In genomic region chr17:57603978-57604377, GRCh38 we compare ENCODE assay signal across 8 cellular contexts.
DNase-seq lines count a peak whose midpoint lies in the region; ATAC-seq and TF ChIP-seq lines count a peak whose summit lies in the region.

No MANE protein-coding gene starts in this region.

- H2BK20ac ChIP-seq in IMR-90 (ENCODE audit: low read depth, low read length) = no peak overlapping the region

- ATAC-seq in GM18867 (IDR thresholded peaks at IDR 0.05; ENCODE audit: unreplicated experiment) (peak; percentile 69), IMR-90 (ENCODE audit: low read depth) (no peak), HG03139 (IDR thresholded peaks at IDR 0.05; ENCODE audit: unreplicated experiment) (no peak), GM18517 (IDR thresholded peaks at IDR 0.05; ENCODE audit: unreplicated experiment) (no peak)

- no peaks in the 10 kb centered on the region for H3K9me3 ChIP-seq in IMR-90 (ENCODE audit: control insufficient read depth, insufficient read depth, low read length)

- WGBS in IMR-90 (ENCODE audit: extremely low coverage in 2 of 2, insufficient read length in 1 of 2), 2 experiments = 80% methylated on average over 1 of the region's 5 CpGs; no CpG with 5 or more reads in 1 of the 2 experiments

- no peak overlapping the region for H3K14ac ChIP-seq in IMR-90 (replicated peaks; ENCODE audit: low read depth, low read length)

- H4K20me1 ChIP-seq in IMR-90 (ENCODE audit: insufficient read depth, low read length) = no peaks in the 10 kb centered on the region

- POLR2A ChIA-PET in IMR-90 (lab: Charles Lee; ENCODE audit: unreplicated experiment) = no interaction called here

- intact Hi-C loops in IMR-90 (cut with micrococcal nuclease) = no loop called here
- intact Hi-C loops in dendritic cell treated with granulocyte-macrophage colony-stimulating factor and Interleukin-4, amounts not matched to agents 40 ng/mL and 50 ng/mL, for 4 days (cut with micrococcal nuclease) = no loop called here

- no TSS peak for BruUV-seq in IMR-90 (replicated peaks; lab: Mats Ljungman, UMichigan)

- H3K4me1 Mint-ChIP-seq in dendritic cell treated with granulocyte-macrophage colony-stimulating factor and Interleukin-4, amounts not matched to agents 40 ng/mL and 50 ng/mL, for 4 days (ENCODE audit: low read depth) = peaks cover 63% of the 10 kb centered on the region
- H3K4me1 Mint-ChIP-seq in osteocyte (ENCODE audit: unreplicated experiment) = peaks cover 26% of the 10 kb centered on the region

- TF ChIP-seq RAD21 in IMR-90 (IDR thresholded peaks at IDR 0.05; ENCODE audit: low read length) = no peak

- H3K36me3 ChIP-seq in IMR-90 (ENCODE audit: control insufficient read depth, insufficient read depth, low read length) = no peaks in the 10 kb centered on the region

- DNase-seq in IMR-90 (no peak), osteocyte (ENCODE audit: extremely low spot score, unreplicated experiment) (no peak)
- peak; percentile 40 for DNase-seq in activated CD4-positive, CD25-positive, alpha-beta regulatory T cell treated with anti-CD3 and anti-CD28 coated beads, Interleukin-2, amount 50 U/mL, for 16 hours (ENCODE audit: low read depth, low spot score)
- peak; percentile 30 to 66 for DNase-seq in stimulated activated CD4-positive, alpha-beta T cell treated with anti-CD3 and anti-CD28 coated beads, Interleukin-4, amount 100 ng/mL, for 4 hours

- no peak for TF ChIP-seq POLR2A in IMR-90 (IDR thresholded peaks at IDR 0.05; ENCODE audit: low read depth, low read length)

- TF ChIP-seq CTCF in IMR-90 (conservative IDR thresholded peaks at IDR 0.05; ENCODE audit: low read depth, low read length) (no peak), osteocyte (IDR thresholded peaks at IDR 0.05) (no peak)

- H3K56ac ChIP-seq in IMR-90 (ENCODE audit: extremely low read depth, insufficient read depth, low read length) = no peak overlapping the region

- no peaks in the 10 kb centered on the region; a peak in 1 of 4 replicates for H3K79me1 ChIP-seq in IMR-90 (ENCODE audit: low read depth in 1 of 2, low read length in 2 of 2)

- H2BK5ac ChIP-seq in IMR-90 (ENCODE audit: low read depth, low read length, poor library complexity, severe bottlenecking) = no peak overlapping the region

- CTCF ChIA-PET in IMR-90 (lab: Yijun Ruan, JAX) = interaction anchor here (1.0 kb wide), 1 partner anchor 68 kb away, joined by 3 read pairs; no protein-coding TSS in a partner anchor

- no peak overlapping the region for H2BK15ac ChIP-seq in IMR-90 (ENCODE audit: low read depth, low read length)

- no peak overlapping the region for H2AK9ac ChIP-seq in IMR-90 (replicated peaks; ENCODE audit: low read depth, low read length, poor library complexity)

- no peak overlapping the region for H3K18ac ChIP-seq in IMR-90 (ENCODE audit: low read depth, low read length)

- H3K9ac ChIP-seq in IMR-90 (ENCODE audit: low read depth, low read length) = no peak overlapping the region

- peak overlapping the region; percentile 3; the same call in 1 of the 2 replicates for H2AK5ac ChIP-seq in IMR-90 (ENCODE audit: low read depth, low read length)

- no peaks in the 10 kb centered on the region for H3K9me3 Mint-ChIP-seq in dendritic cell treated with granulocyte-macrophage colony-stimulating factor and Interleukin-4, amounts not matched to agents 40 ng/mL and 50 ng/mL, for 4 days
- no peaks in the 10 kb centered on the region for H3K9me3 Mint-ChIP-seq in osteocyte (ENCODE audit: unreplicated experiment)

- H3K4me2 ChIP-seq in IMR-90 (ENCODE audit: low read depth, low read length) = no peak overlapping the region

- peak overlapping the region; percentile 84 for H3K27ac Mint-ChIP-seq in dendritic cell treated with granulocyte-macrophage colony-stimulating factor and Interleukin-4, amounts not matched to agents 40 ng/mL and 50 ng/mL, for 4 days
- no peak overlapping the region for H3K27ac Mint-ChIP-seq in osteocyte (ENCODE audit: unreplicated experiment)

- no peak overlapping the region for H3K4ac ChIP-seq in IMR-90 (ENCODE audit: low read depth, low read length)

- in situ Hi-C loops in IMR-90 (cut with MboI; ENCODE audit: low sequenced_read_pairs) = no loop called here

- H4K5ac ChIP-seq in IMR-90 (ENCODE audit: low read depth, low read length) = no peak overlapping the region

- H3K4me3 Mint-ChIP-seq in dendritic cell treated with granulocyte-macrophage colony-stimulating factor and Interleukin-4, amounts not matched to agents 40 ng/mL and 50 ng/mL, for 4 days = peak overlapping the region; percentile 27
- no peak overlapping the region for H3K4me3 Mint-ChIP-seq in osteocyte (ENCODE audit: unreplicated experiment)

- no peaks in the 10 kb centered on the region for H3K27me3 ChIP-seq in IMR-90 (ENCODE audit: control insufficient read depth, insufficient read depth, low read length)

- no peak overlapping the region for H4K91ac ChIP-seq in IMR-90 (ENCODE audit: insufficient read depth, low read depth, low read length)

- H3K36me3 Mint-ChIP-seq in dendritic cell treated with granulocyte-macrophage colony-stimulating factor and Interleukin-4, amounts not matched to agents 40 ng/mL and 50 ng/mL, for 4 days (ENCODE audit: low read depth) = no peaks in the 10 kb centered on the region
- H3K36me3 Mint-ChIP-seq in osteocyte (ENCODE audit: unreplicated experiment) = no peaks in the 10 kb centered on the region

- no peak overlapping the region for H3K27ac ChIP-seq in IMR-90 (ENCODE audit: insufficient read depth, low read length)

- H4K8ac ChIP-seq in IMR-90 (ENCODE audit: low read depth in 2 of 2, low read length in 2 of 2) = no peak overlapping the region

- no peak overlapping the region for H2BK120ac ChIP-seq in IMR-90 (ENCODE audit: low read depth, low read length)

- H3K23ac ChIP-seq in IMR-90 (ENCODE audit: low read depth, low read length) = no peak overlapping the region

- no peak overlapping the region for H2AFZ ChIP-seq in IMR-90 (replicated peaks; ENCODE audit: low read length, poor library complexity)

- no peak overlapping the region for H3K4me3 ChIP-seq in IMR-90 (ENCODE audit: insufficient read depth, low read depth, low read length)

- dilution Hi-C loops in IMR-90 (cut with HindIII; ENCODE audit: low sequenced_read_pairs, unreplicated experiment) = no loop called here

- H3K9me1 ChIP-seq in IMR-90 (ENCODE audit: insufficient read depth, low read length) = peaks cover 17% of the 10 kb centered on the region; the same call in 1 of the 2 replicates

- H3K4me1 ChIP-seq in IMR-90 (ENCODE audit: control insufficient read depth, insufficient read depth, low read length) = peaks cover 17% of the 10 kb centered on the region

- H3K27me3 Mint-ChIP-seq in dendritic cell treated with granulocyte-macrophage colony-stimulating factor and Interleukin-4, amounts not matched to agents 40 ng/mL and 50 ng/mL, for 4 days = no peaks in the 10 kb centered on the region
- no peaks in the 10 kb centered on the region for H3K27me3 Mint-ChIP-seq in osteocyte (ENCODE audit: unreplicated experiment)

TF ChIP-seq in IMR-90, 13 proteins besides CTCF, POLR2A, EP300 and RAD21:
- no peak for TF ChIP-seq RCOR1 (IDR thresholded peaks at IDR 0.05; ENCODE audit: insufficient replicate concordance, low read length)

Comparison
In these comparisons a context has a peak if more than half of its experiments do, and no peak if none do; other contexts are left out.
1. DNase-seq: peak in activated CD4-positive, CD25-positive, alpha-beta regulatory T cell treated with anti-CD3 and anti-CD28 coated beads, Interleukin-2, amount 50 U/mL, for 16 hours (single experiment) and stimulated activated CD4-positive, alpha-beta T cell treated with anti-CD3 and anti-CD28 coated beads, Interleukin-4, amount 100 ng/mL, for 4 hours (2 of 2); none in IMR-90 (single experiment) and osteocyte (single experiment).